ENCODE assay signal across 2 cellular contexts in the genomic region with DNA sequence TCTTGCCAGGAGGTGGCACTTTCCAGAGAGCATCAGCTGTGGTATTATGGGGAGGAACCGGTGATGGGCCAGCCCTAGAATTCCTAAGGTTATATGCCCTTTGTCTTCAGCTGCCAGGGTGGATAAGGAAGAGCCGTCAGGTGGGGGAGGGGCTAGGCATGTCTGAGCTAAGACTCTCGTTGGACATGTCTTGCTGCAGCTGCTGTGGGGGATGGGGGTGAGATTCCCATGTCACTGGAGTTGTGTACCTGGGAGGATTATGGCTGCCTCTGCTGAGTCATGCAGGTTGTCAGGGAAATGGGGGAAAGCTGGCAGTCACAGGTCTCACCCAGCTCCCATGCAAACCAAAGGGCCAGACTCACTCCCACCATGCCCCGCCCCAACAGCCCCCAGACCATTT.
TF ChIP-seq lines count a peak whose summit lies in the region.

No MANE protein-coding gene starts in this region.

TF ChIP-seq in WTC11, 78 proteins besides CTCF, POLR2A, EP300 and RAD21:
- TF ChIP-seq NFE2L1 (CRISPR knock-in tag; IDR thresholded peaks at IDR 0.05), result peak; percentile 61; the same call in 1 of the 2 replicates

TF ChIP-seq in H1, 55 proteins besides CTCF, POLR2A, EP300 and RAD21:
- 0 out of 2 replicates have a peak, but pooled peaks have one; percentile 24 for TF ChIP-seq BACH1 (IDR thresholded peaks at IDR 0.05; ENCODE audit: low read length)
